ENCODE assay signal across 26 cellular contexts in genomic region chr5:17331649-17332048, GRCh38.
DNase-seq lines count a peak whose midpoint lies in the region; ATAC-seq, FAIRE-seq and TF ChIP-seq lines count a peak whose summit lies in the region.
"Had no signal": no experiment of that assay in that cellular context is flagged by ENCODE, and none has a peak within 500 bp of the region (broad histone marks: within the 10 kb centered on the region; RNA-seq: fewer than 3 reads in every experiment).

No MANE protein-coding gene starts in this region.

- CTCF ChIA-PET in A549 (lab: Yijun Ruan, JAX): no interaction called here
- CTCF ChIA-PET in Caco-2 (lab: Charles Lee): no interaction called here
- CTCF ChIA-PET in K562 (lab: Yijun Ruan, JAX; ENCODE audit: low intra/inter-chr PET ratio): no interaction called here

- no peaks in the 10 kb centered on the region for H3K36me3 ChIP-seq in Caco-2 (ENCODE audit: control insufficient read depth, insufficient read depth, low read length)
- H3K36me3 ChIP-seq in K562 (ENCODE audit: control insufficient read depth, insufficient read depth, low read length): no peaks in the 10 kb centered on the region
- no peaks in the 10 kb centered on the region for H3K36me3 ChIP-seq in trophoblast cell (ENCODE audit: control insufficient read depth in 1 of 2, insufficient read depth in 2 of 2, low read length in 2 of 2)
- H3K36me3 ChIP-seq: BLaER1 treated with 17β-estradiol and CSF1 and Interleukin-3, amounts not matched to agents 10 nM and 100 nM had no signal

- H2AFZ ChIP-seq in K562 (ENCODE audit: low read depth, low read length) (no peak overlapping the region), trophoblast cell (ENCODE audit: insufficient read depth, low read length, poor library complexity) (no peak overlapping the region)

- H3K9ac ChIP-seq in K562 (ENCODE audit: insufficient read depth in 1 of 2, low read depth in 2 of 2, low read length in 2 of 2): no peak overlapping the region
- no peak overlapping the region for H3K9ac ChIP-seq in trophoblast cell (ENCODE audit: low read length)
- H3K9ac ChIP-seq: BLaER1 treated with 17β-estradiol and CSF1 and Interleukin-3, amounts not matched to agents 10 nM and 100 nM had no signal

- no peak overlapping the region for H2BK120ac ChIP-seq in trophoblast cell (ENCODE audit: insufficient read depth, low read length, poor library complexity)

- no peak overlapping the region for H3K4ac ChIP-seq in trophoblast cell (ENCODE audit: low read depth, low read length)

- H3K4me3 ChIP-seq in A549 (no peak overlapping the region), Caco-2 (ENCODE audit: low read depth, low read length) (no peak overlapping the region), K562 (no peak overlapping the region), trophoblast cell (ENCODE audit: low read depth, low read length) (no peak overlapping the region)
- H3K4me3 ChIP-seq: BLaER1 treated with 17β-estradiol and CSF1 and Interleukin-3, amounts not matched to agents 10 nM and 100 nM; GM12878 had no signal

- H3K36me3 Mint-ChIP-seq in Caco-2 (ENCODE audit: insufficient read depth, unreplicated experiment): peaks cover 4% of the 10 kb centered on the region
- H3K36me3 Mint-ChIP-seq: CD8-positive, alpha-beta T cell had no signal

- no peak overlapping the region for H2BK5ac ChIP-seq in trophoblast cell (ENCODE audit: low read depth, low read length, poor library complexity)

- H3K9me3 Mint-ChIP-seq in Caco-2 (ENCODE audit: unreplicated experiment): peaks cover 38% of the 10 kb centered on the region

- H3K4me3 Mint-ChIP-seq in Caco-2 (ENCODE audit: unreplicated experiment): no peak overlapping the region
- H3K4me3 Mint-ChIP-seq: B cell; CD4-positive, alpha-beta T cell; CD8-positive, alpha-beta T cell had no signal

- H3K9me3 ChIP-seq in A549 (peaks cover 5% of the 10 kb centered on the region; the same call in 1 of the 3 replicates), Caco-2 (peaks cover under 1% of the 10 kb centered on the region), K562 (replicated peaks; ENCODE audit: control insufficient read depth, insufficient read depth, low read depth, low read length) (no peaks in the 10 kb centered on the region), trophoblast cell (ENCODE audit: insufficient read depth, low read depth, low read length) (peaks cover 2% of the 10 kb centered on the region)

- H3K27ac ChIP-seq in A549 (no peak overlapping the region), K562 (ENCODE audit: extremely low read depth, low read depth, low read length) (no peak overlapping the region), trophoblast cell (ENCODE audit: low read depth, low read length) (no peak overlapping the region)
- H3K27ac ChIP-seq: BLaER1 treated with 17β-estradiol and CSF1 and Interleukin-3, amounts not matched to agents 10 nM and 100 nM; C4-2B had no signal

- TF ChIP-seq EP300 in A549 (IDR thresholded peaks at IDR 0.05): no peak
- no peak for TF ChIP-seq EP300 in K562 (IDR thresholded peaks at IDR 0.05; ENCODE audit: low read length)

- H3K79me2 ChIP-seq in K562 (ENCODE audit: control insufficient read depth, insufficient read depth, low read length) (no peaks in the 10 kb centered on the region), trophoblast cell (ENCODE audit: control insufficient read depth, insufficient read depth, low read length, poor library complexity) (no peaks in the 10 kb centered on the region)

- no peak overlapping the region for H3K23ac ChIP-seq in trophoblast cell (ENCODE audit: low read length)

- H3K79me1 ChIP-seq in trophoblast cell (ENCODE audit: low read length): peaks cover 2% of the 10 kb centered on the region

- H3K27me3 ChIP-seq in Caco-2 (replicated peaks; ENCODE audit: control insufficient read depth, insufficient read depth, low read length) (no peaks in the 10 kb centered on the region), K562 (ENCODE audit: control insufficient read depth in 2 of 2, insufficient read depth in 2 of 2, low read length in 2 of 2) (no peaks in the 10 kb centered on the region), trophoblast cell (ENCODE audit: insufficient read depth, low read length) (no peaks in the 10 kb centered on the region)
- H3K27me3 ChIP-seq: BLaER1 treated with 17β-estradiol and CSF1 and Interleukin-3, amounts not matched to agents 10 nM and 100 nM had no signal

- H3K9me1 ChIP-seq in K562 (ENCODE audit: control insufficient read depth, insufficient read depth, low read length): no peaks in the 10 kb centered on the region

- FAIRE-seq in A549 (lab: Jason Lieb, UNC): no peak
- no peak for FAIRE-seq in K562 (lab: Jason Lieb, UNC)
- FAIRE-seq: A204.1, GM12878, GM12892, GM18507 had no signal

- POLR2A ChIA-PET in A549 (lab: Yijun Ruan, JAX): no interaction called here
- POLR2A ChIA-PET in Caco-2 (lab: Charles Lee): no interaction called here
- POLR2A ChIA-PET in K562 (lab: Yijun Ruan, JAX): no interaction called here

- peak overlapping the region; percentile 68 for H4K91ac ChIP-seq in trophoblast cell (ENCODE audit: low read depth, low read length)

- DNase-seq in A549 (ENCODE audit: low read depth in 1 of 2, low spot score in 1 of 2) (no peak), Caco-2 (no peak), K562 (ENCODE audit: extremely low read depth in 1 of 4, low spot score in 3 of 4) (no peak), trophoblast cell (no peak), T-helper 2 cell (no peak), NCI-H1436 treated with DMSO at 0.1 percent for 48 hours (lab: John Stamatoyannopoulos, UW) (no peak), LoVo (ENCODE audit: low spot score) (no peak)
- DNase-seq: 8988T; AML-193; CD4-positive, alpha-beta T cell; CD8-positive, alpha-beta T cell; DMS 273 treated with DMSO at 0.1 percent for 48 hours; DMS153; DMS53; DMS79; DND-41; EL; GDM1 had no signal

- no peak overlapping the region for H2AK5ac ChIP-seq in trophoblast cell (ENCODE audit: low read length)

- H4K12ac ChIP-seq in trophoblast cell (ENCODE audit: low read depth, low read length): no peak overlapping the region

- peak overlapping the region; percentile 20 for H3K27ac Mint-ChIP-seq in Caco-2 (ENCODE audit: unreplicated experiment)
- H3K27ac Mint-ChIP-seq: B cell; CD4-positive, alpha-beta T cell; CD8-positive, alpha-beta T cell had no signal

- peaks cover 29% of the 10 kb centered on the region for H3K4me1 Mint-ChIP-seq in Caco-2 (ENCODE audit: low read depth, unreplicated experiment)
- H3K4me1 Mint-ChIP-seq: B cell had no signal

- H3K4me2 ChIP-seq in A549 (no peak overlapping the region), K562 (ENCODE audit: insufficient read depth, low read length) (no peak overlapping the region), trophoblast cell (ENCODE audit: low read length) (no peak overlapping the region)
- H3K4me2 ChIP-seq: BLaER1 treated with 17β-estradiol and CSF1 and Interleukin-3, amounts not matched to agents 10 nM and 100 nM had no signal

- TF ChIP-seq RAD21 in A549 (conservative IDR thresholded peaks at IDR 0.05 in 1 of 2, IDR thresholded peaks at IDR 0.05 in 1 of 2) (no peak), K562 (CRISPR knock-in tag; conservative IDR thresholded peaks at IDR 0.05 in 1 of 2, IDR thresholded peaks at IDR 0.05 in 1 of 2) (no peak)

- ATAC-seq in A549 (no peak), K562 (no peak), HG02981 (IDR thresholded peaks at IDR 0.05; ENCODE audit: unreplicated experiment) (no peak)
- ATAC-seq: CD8-positive, alpha-beta T cell; GM12878 had no signal

- intact Hi-C loops in Caco-2 (cut with micrococcal nuclease; ENCODE audit: unreplicated experiment): no loop called here
- intact Hi-C loops in K562 (cut with micrococcal nuclease): no loop called here

- no TSS peak for BruUV-seq in Caco-2 (replicated peaks; lab: Mats Ljungman, UMichigan)
- BruUV-seq in K562 (replicated peaks; lab: Mats Ljungman, UMichigan): no TSS peak

- no peaks in the 10 kb centered on the region for H4K20me1 ChIP-seq in K562 (replicated peaks; ENCODE audit: control insufficient read depth, insufficient read depth, low read length)
- H4K20me1 ChIP-seq: BLaER1 treated with 17β-estradiol and CSF1 and Interleukin-3, amounts not matched to agents 10 nM and 100 nM had no signal

- TF ChIP-seq POLR2A in A549 (IDR thresholded peaks at IDR 0.05; ENCODE audit: low read length): no peak
- TF ChIP-seq POLR2A in K562 (conservative IDR thresholded peaks at IDR 0.05): no peak

- no peaks in the 10 kb centered on the region for H3K27me3 Mint-ChIP-seq in Caco-2 (ENCODE audit: insufficient read depth, unreplicated experiment)
- H3K27me3 Mint-ChIP-seq: B cell; CD4-positive, alpha-beta T cell had no signal

- no peak overlapping the region for H4K8ac ChIP-seq in trophoblast cell (ENCODE audit: low read depth, low read length)

- no peak overlapping the region for H2BK12ac ChIP-seq in trophoblast cell (ENCODE audit: low read length)

- H3K14ac ChIP-seq in trophoblast cell (ENCODE audit: low read length): no peak overlapping the region

- in situ Hi-C loops in K562 (cut with MboI): no loop called here

- H3K18ac ChIP-seq in trophoblast cell (ENCODE audit: low read length): no peak overlapping the region

- WGBS in A549 (ENCODE audit: missing lambda C conversion rate): 90% methylated on average over 4 of the region's 4 CpGs
- 2% methylated on average over 4 of the region's 4 CpGs for WGBS in K562 (ENCODE audit: insufficient coverage, low coverage, missing lambda C conversion rate)
- WGBS in trophoblast cell (ENCODE audit: extremely low coverage, insufficient coverage, insufficient read length): no CpG with 5 or more reads among the region's 4 CpGs

- no peak for TF ChIP-seq CTCF in A549 (IDR thresholded peaks at IDR 0.05)
- no peak for TF ChIP-seq CTCF in Caco-2 (IDR thresholded peaks at IDR 0.05; ENCODE audit: insufficient read depth in 1 of 2, low read depth in 1 of 2, low read length in 1 of 2, severe bottlenecking in 1 of 2, unreplicated experiment in 1 of 2)
- TF ChIP-seq CTCF in K562 (IDR thresholded peaks at IDR 0.05 in 2 of 3, conservative IDR thresholded peaks at IDR 0.05 in 1 of 3; ENCODE audit: insufficient read depth in 2 of 3, low read depth in 1 of 3, low read length in 3 of 3): no peak

- H3K4me1 ChIP-seq in A549: peaks cover 4% of the 10 kb centered on the region
- peaks cover 26% of the 10 kb centered on the region for H3K4me1 ChIP-seq in Caco-2
- no peaks in the 10 kb centered on the region for H3K4me1 ChIP-seq in K562 (replicated peaks in 1 of 2; ENCODE audit: control insufficient read depth in 2 of 2, insufficient read depth in 2 of 2, low read length in 2 of 2)
- H3K4me1 ChIP-seq in trophoblast cell (ENCODE audit: control insufficient read depth in 1 of 2, insufficient read depth in 2 of 2, low read length in 2 of 2): peaks cover 3 to 6% of the 10 kb centered on the region in 2 experiments
- H3K4me1 ChIP-seq: BLaER1 treated with 17β-estradiol and CSF1 and Interleukin-3, amounts not matched to agents 10 nM and 100 nM had no signal

TF ChIP-seq in A549, 52 proteins besides CTCF, POLR2A, EP300 and RAD21:
- TF ChIP-seq CEBPB (IDR thresholded peaks at IDR 0.05) (no peak), MAFK (IDR thresholded peaks at IDR 0.05; ENCODE audit: partially characterized antibody) (peak; percentile 85)

TF ChIP-seq in K562, 482 proteins besides CTCF, POLR2A, EP300 and RAD21 (continues in another document):
- no peak for TF ChIP-seq XRCC5 (IDR thresholded peaks at IDR 0.05; ENCODE audit: low read depth, low read length)
- TF ChIP-seq ZNF316 (IDR thresholded peaks at IDR 0.05): peak; percentile 71
- peak; percentile 40 for TF ChIP-seq C11orf30 (IDR thresholded peaks at IDR 0.05; ENCODE audit: low read depth)
- TF ChIP-seq ETV1 (tag; conservative IDR thresholded peaks at IDR 0.05; ENCODE audit: low read depth): no peak
- TF ChIP-seq ZNF764 (CRISPR knock-in tag; IDR thresholded peaks at IDR 0.05; ENCODE audit: low read depth): no peak

Comparison
In these comparisons a context has a peak if more than half of its experiments do, and no peak if none do; other contexts are left out.
1. Of the 35 proteins assayed by ChIP-seq in both K562 and A549: peak only in K562: none; only in A549: MAFK; in both: none; in neither: 34.